9 cellular contexts compared by ENCODE assay signal in genomic region chr11:46553746-46554204, GRCh38. TPM values are rescaled to one million over a fixed set of nuclear protein-coding genes. Genes with fewer than 3 reads are reported as not detected.
DNase-seq lines count a peak whose midpoint lies in the region; ATAC-seq and TF ChIP-seq lines count a peak whose summit lies in the region.
"Had no signal": no experiment of that assay in that cellular context is flagged by ENCODE, and none has a peak within 500 bp of the region (broad histone marks: within the 10 kb centered on the region; RNA-seq: fewer than 3 reads in every experiment).

No MANE protein-coding gene starts in this region.

- H3K9me3 Mint-ChIP-seq in dendritic cell treated with granulocyte-macrophage colony-stimulating factor and Interleukin-4, amounts not matched to agents 40 ng/mL and 50 ng/mL, for 4 days = no peaks in the 10 kb centered on the region
- H3K9me3 Mint-ChIP-seq: CD4-positive, CD25-positive, alpha-beta regulatory T cell had no signal

- H3K36me3 ChIP-seq in cardiac muscle cell (no peaks in the 10 kb centered on the region), mucosa of rectum (ENCODE audit: control insufficient read depth in 2 of 2, insufficient read depth in 2 of 2, low read length in 2 of 2) (no peaks in the 10 kb centered on the region)

- intact Hi-C loops in cardiac septum (cut with DNase I) = no loop called here
- intact Hi-C loops in dendritic cell treated with granulocyte-macrophage colony-stimulating factor and Interleukin-4, amounts not matched to agents 40 ng/mL and 50 ng/mL, for 4 days (cut with micrococcal nuclease) = no loop called here

- no peaks in the 10 kb centered on the region for H3K9me3 ChIP-seq in cardiac muscle cell (ENCODE audit: low read depth)
- no peaks in the 10 kb centered on the region for H3K9me3 ChIP-seq in mucosa of rectum (ENCODE audit: control insufficient read depth in 2 of 2, low read length in 2 of 2)

- peak overlapping the region; percentile 16 for H3K27ac Mint-ChIP-seq in dendritic cell treated with granulocyte-macrophage colony-stimulating factor and Interleukin-4, amounts not matched to agents 40 ng/mL and 50 ng/mL, for 4 days

- H3K4me3 ChIP-seq in cardiac muscle cell (no peak overlapping the region), mucosa of rectum (ENCODE audit: low read length in 2 of 2) (peak overlapping the region in 1 of 2 donors; percentile 32)

- H3K4me3 Mint-ChIP-seq in dendritic cell treated with granulocyte-macrophage colony-stimulating factor and Interleukin-4, amounts not matched to agents 40 ng/mL and 50 ng/mL, for 4 days = no peak overlapping the region

- peak overlapping the region; percentile 5 to 39 for H3K9ac ChIP-seq in mucosa of rectum (ENCODE audit: low read depth in 1 of 2, low read length in 2 of 2)

- no peak for TF ChIP-seq CTCF in cardiac muscle cell (IDR thresholded peaks at IDR 0.05; ENCODE audit: low read depth, low read length)

- H3K4me1 ChIP-seq in cardiac muscle cell (ENCODE audit: low read depth) (peaks cover 18% of the 10 kb centered on the region), mucosa of rectum (ENCODE audit: control insufficient read depth in 2 of 2, insufficient read depth in 2 of 2, low read length in 2 of 2) (peaks cover 24 to 32% of the 10 kb centered on the region in 2 donors)

- no peaks in the 10 kb centered on the region for H3K36me3 Mint-ChIP-seq in dendritic cell treated with granulocyte-macrophage colony-stimulating factor and Interleukin-4, amounts not matched to agents 40 ng/mL and 50 ng/mL, for 4 days (ENCODE audit: low read depth)

- H3K27me3 Mint-ChIP-seq in dendritic cell treated with granulocyte-macrophage colony-stimulating factor and Interleukin-4, amounts not matched to agents 40 ng/mL and 50 ng/mL, for 4 days = no peaks in the 10 kb centered on the region
- H3K27me3 Mint-ChIP-seq: CD4-positive, CD25-positive, alpha-beta regulatory T cell had no signal

- H3K27me3 ChIP-seq in cardiac muscle cell (no peaks in the 10 kb centered on the region), mucosa of rectum (ENCODE audit: control insufficient read depth in 2 of 2, insufficient read depth in 2 of 2, low read length in 2 of 2) (no peaks in the 10 kb centered on the region)

- H3K4me1 Mint-ChIP-seq in dendritic cell treated with granulocyte-macrophage colony-stimulating factor and Interleukin-4, amounts not matched to agents 40 ng/mL and 50 ng/mL, for 4 days (ENCODE audit: low read depth) = peaks cover 27% of the 10 kb centered on the region

- H3K27ac ChIP-seq in cardiac muscle cell (peak overlapping the region; percentile 83), mucosa of rectum (ENCODE audit: low read depth in 2 of 2, low read length in 2 of 2) (peak overlapping the region; percentile 63 to 78)

- ATAC-seq in GM18909 (IDR thresholded peaks at IDR 0.05; ENCODE audit: poor library complexity, unreplicated experiment) = no peak

- DNase-seq in cardiac muscle cell (ENCODE audit: low read depth in 1 of 2, low spot score in 1 of 2) (peak in 1 of 2 donors; percentile 18), cardiac septum (ENCODE audit: low spot score) (no peak), 8988T (no peak), EL (no peak)
- no peak for DNase-seq in activated CD4-positive, alpha-beta T cell treated with anti-CD3 and anti-CD28 coated beads, Interleukin-2, amount 50 U/mL, for 1 hour
- DNase-seq: CD4-positive, CD25-positive, alpha-beta regulatory T cell had no signal

RNA-seq across cellular contexts. Expression of gene AMBRA1, which starts 40.0 kb away (rescaled TPM):
- total RNA-seq in cardiac muscle cell = 27.7 and 52.7 TPM in 2 replicates
- 10.5 and 12.8 TPM in 2 replicates for polyA plus RNA-seq in cardiac muscle cell
- 18.0 TPM for total RNA-seq in cardiac septum
